10 cellular contexts compared by ENCODE assay signal in the genomic region with DNA sequence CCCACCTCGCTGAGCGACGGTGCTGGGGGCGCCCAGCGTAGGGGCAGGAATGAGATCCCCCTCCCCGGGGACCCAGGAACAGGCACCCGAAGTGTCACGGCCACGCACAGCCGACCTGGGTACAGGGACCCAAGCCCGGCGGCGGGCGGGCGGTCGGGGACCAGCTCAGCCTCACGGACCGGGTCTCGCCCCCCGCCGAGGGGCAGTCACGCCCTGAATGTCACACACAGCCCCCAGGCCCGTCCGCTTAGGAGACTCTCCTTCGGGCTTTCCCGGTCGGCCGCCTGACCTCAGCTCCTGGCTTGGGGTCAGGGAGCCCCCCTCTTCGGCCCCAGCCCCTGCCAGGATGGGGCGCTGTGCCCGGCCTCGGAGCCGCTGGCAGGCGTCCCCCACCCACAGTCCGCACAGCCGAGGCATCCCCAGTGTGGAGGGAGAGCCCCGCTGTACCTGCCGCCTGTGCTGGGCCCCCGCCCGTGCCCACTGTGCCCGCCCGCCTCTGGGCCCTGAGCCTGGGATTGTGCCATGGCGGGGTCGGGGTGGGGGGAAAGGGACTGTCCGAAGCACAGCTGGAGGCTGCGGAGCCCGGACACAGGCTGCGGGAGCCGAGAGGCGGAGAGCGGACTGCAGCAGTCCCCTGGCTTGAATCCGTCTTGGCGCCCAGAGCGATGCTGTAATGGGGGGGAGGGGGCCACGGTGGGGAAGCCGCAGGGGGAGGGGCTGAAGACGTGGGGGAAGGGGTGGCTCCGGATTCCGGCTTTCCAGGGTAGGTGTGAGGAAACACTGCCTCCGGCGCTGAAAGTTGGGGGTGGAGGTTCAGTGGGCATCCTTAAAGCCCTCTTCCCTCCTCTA. TPM values are rescaled to one million over a fixed set of nuclear protein-coding genes. Genes with fewer than 3 reads are reported as not detected.
A peak's percentile ranks its signal among the peaks of the same experiment; 100 is the strongest.
DNase-seq lines count a peak whose midpoint lies in the region; ATAC-seq lines count a peak whose summit lies in the region.
"Had no signal": no experiment of that assay in that cellular context is flagged by ENCODE, and none has a peak within 500 bp of the region (broad histone marks: within the 10 kb centered on the region; RNA-seq: fewer than 3 reads in every experiment).

No MANE protein-coding gene starts in this region.

- H3K4me1 ChIP-seq in adipocyte (ENCODE audit: control insufficient read depth, insufficient read depth, low read length) (peaks cover 4% of the 10 kb centered on the region), thymus (ENCODE audit: control insufficient read depth, insufficient read depth, low read length) (peaks cover 11% of the 10 kb centered on the region)

- 5% methylated on average over 61 of the region's 61 CpGs for WGBS in thymus

- intact Hi-C loops in left colon (cut with DNase I, micrococcal nuclease) = no loop called here

- H3K4me3 ChIP-seq in adipocyte (ENCODE audit: low read length) = peak overlapping the region; percentile 47
- H3K4me3 ChIP-seq in thymus (ENCODE audit: low read length) = peak overlapping the region; percentile 53
- H3K4me3 ChIP-seq: GM23248 had no signal

- H3K27me3 ChIP-seq in adipocyte (replicated peaks; ENCODE audit: control insufficient read depth, insufficient read depth, low read length) = peaks cover 45% of the 10 kb centered on the region
- H3K27me3 ChIP-seq in thymus (ENCODE audit: control insufficient read depth, insufficient read depth) = peaks cover 49% of the 10 kb centered on the region

- H3K36me3 ChIP-seq in adipocyte (ENCODE audit: control insufficient read depth, insufficient read depth, low read length, severe bottlenecking) = no peaks in the 10 kb centered on the region
- H3K36me3 ChIP-seq in thymus (ENCODE audit: control insufficient read depth, insufficient read depth) = no peaks in the 10 kb centered on the region

- H3K27ac ChIP-seq in thymus (ENCODE audit: low read depth) = no peak overlapping the region
- H3K27ac ChIP-seq: GM23248 had no signal

- no peaks in the 10 kb centered on the region for H3K9me3 Mint-ChIP-seq in activated T-cell treated with anti-CD3 and anti-CD28 coated beads, Interleukin-2, amount 50 U/mL, for 24 hours
- H3K9me3 Mint-ChIP-seq in memory B cell = no peaks in the 10 kb centered on the region

- ATAC-seq in memory B cell (ENCODE audit: low read depth) (peak; percentile 18), left colon (no peak)

- H3K9ac ChIP-seq in adipocyte (ENCODE audit: low read length) = no peak overlapping the region
- H3K9ac ChIP-seq: GM23248 had no signal

- peaks cover 56% of the 10 kb centered on the region for H3K27me3 Mint-ChIP-seq in activated T-cell treated with anti-CD3 and anti-CD28 coated beads, Interleukin-2, amount 50 U/mL, for 24 hours
- peaks cover 10% of the 10 kb centered on the region for H3K27me3 Mint-ChIP-seq in memory B cell

- no peaks in the 10 kb centered on the region for H3K36me3 Mint-ChIP-seq in activated T-cell treated with anti-CD3 and anti-CD28 coated beads, Interleukin-2, amount 50 U/mL, for 24 hours (ENCODE audit: low read depth)
- H3K36me3 Mint-ChIP-seq in memory B cell = peaks cover 2% of the 10 kb centered on the region

- peak; percentile 34 for DNase-seq in activated T-cell treated with anti-CD3 and anti-CD28 coated beads, Interleukin-2, amount 50 U/mL, for 24 hours
- DNase-seq in activated T-cell treated with anti-CD3 and anti-CD28 coated beads for 4 hours = no peak
- no peak for DNase-seq in adipocyte (ENCODE audit: low read depth)
- peak in 1 of 2 donors; percentile 35 for DNase-seq in memory B cell (ENCODE audit: low spot score in 2 of 2)
- no peak for DNase-seq in left colon
- DNase-seq in NOMO-1 treated with dmso at 0.1 percent for 144 hours (lab: John Stamatoyannopoulos, UW; ENCODE audit: unreplicated experiment) = no peak
- no peak for DNase-seq in NCI-H1105 (lab: John Stamatoyannopoulos, UW)
- DNase-seq: GM23248; stimulated activated CD8-positive, alpha-beta memory T cell treated with anti-CD3 and anti-CD28 coated beads, Interleukin-4, amount 100 ng/mL, for 48 hours had no signal

- H3K4me3 Mint-ChIP-seq in activated T-cell treated with anti-CD3 and anti-CD28 coated beads, Interleukin-2, amount 50 U/mL, for 24 hours = peak overlapping the region; percentile 27
- H3K4me3 Mint-ChIP-seq in memory B cell = peak overlapping the region; percentile 44

- no peak overlapping the region for H3K27ac Mint-ChIP-seq in activated T-cell treated with anti-CD3 and anti-CD28 coated beads, Interleukin-2, amount 50 U/mL, for 24 hours
- H3K27ac Mint-ChIP-seq in memory B cell = no peak overlapping the region

- H3K4me1 Mint-ChIP-seq in activated T-cell treated with anti-CD3 and anti-CD28 coated beads, Interleukin-2, amount 50 U/mL, for 24 hours (ENCODE audit: low read depth) = peaks cover 9% of the 10 kb centered on the region
- H3K4me1 Mint-ChIP-seq in memory B cell = peaks cover 12% of the 10 kb centered on the region

- no peaks in the 10 kb centered on the region for H3K9me3 ChIP-seq in adipocyte (ENCODE audit: control insufficient read depth, low read length)
- no peaks in the 10 kb centered on the region for H3K9me3 ChIP-seq in thymus (ENCODE audit: control insufficient read depth)

RNA-seq across cellular contexts. Expression of gene DLGAP3, which starts 0.6 kb away (rescaled TPM):
- 0.23 TPM for polyA plus RNA-seq in thymus
- under 1 TPM; 0.24 to 0.28 TPM for total RNA-seq in left colon
- polyA plus RNA-seq: GM23248 had no signal

RNA-seq across cellular contexts. Expression of gene TMEM35B, which starts 55.1 kb away (rescaled TPM):
- 47.6 TPM for polyA plus RNA-seq in thymus
- total RNA-seq in left colon = 10 to 100 TPM; 16.1 to 16.2 TPM
